ENCODE assay signal across 22 cellular contexts in genomic region chr13:86447479-86447878, GRCh38.
DNase-seq lines count a peak whose midpoint lies in the region; ATAC-seq, FAIRE-seq and TF ChIP-seq lines count a peak whose summit lies in the region.
"Had no signal": no experiment of that assay in that cellular context is flagged by ENCODE, and none has a peak within 500 bp of the region (broad histone marks: within the 10 kb centered on the region; RNA-seq: fewer than 3 reads in every experiment).

No MANE protein-coding gene starts in this region.

- H3K27me3 ChIP-seq in Karpas-422 (ENCODE audit: low read length) (no peaks in the 10 kb centered on the region), mesenchymal stem cell (ENCODE audit: control insufficient read depth in 1 of 2, insufficient read depth in 1 of 2, low read length in 2 of 2) (no peaks in the 10 kb centered on the region), HepG2 (ENCODE audit: control insufficient read depth in 1 of 2, insufficient read depth in 2 of 2, low read length in 2 of 2) (no peaks in the 10 kb centered on the region)

- DNase-seq in Karpas-422: no peak
- DNase-seq in WTC11 (ENCODE audit: low spot score): no peak
- DNase-seq in mesenchymal stem cell: no peak
- DNase-seq in HepG2 (ENCODE audit: low spot score): no peak
- DNase-seq: DMS53, GDM1, IMR-90, NCI-H1105, NCI-H146, NCI-H2029, NCI-H226, NCI-H510A treated with DMSO at 0.1 percent for 48 hours, NCI-H748 treated with DMSO at 0.1 percent for 48 hours, Right ventricle myocardium superior had no signal

- no peaks in the 10 kb centered on the region for H3K9me3 Mint-ChIP-seq in WTC11

- H4K8ac ChIP-seq in mesenchymal stem cell (ENCODE audit: low read length): no peak overlapping the region

- no peak for TF ChIP-seq EP300 in HepG2 (IDR thresholded peaks at IDR 0.05; ENCODE audit: low read depth in 2 of 2, low read length in 2 of 2)
- TF ChIP-seq EP300 in HepG2 (CRISPR knock-in tag; IDR thresholded peaks at IDR 0.05; ENCODE audit: borderline replicate concordance): no peak

- no peak for TF ChIP-seq RAD21 in HepG2 (CRISPR knock-in tag; IDR thresholded peaks at IDR 0.05)

- no peaks in the 10 kb centered on the region for H3K79me1 ChIP-seq in mesenchymal stem cell (replicated peaks; ENCODE audit: low read length, poor library complexity, severe bottlenecking)

- CTCF ChIA-PET in WTC11 (lab: Charles Lee) (interaction anchor here (1.0 kb wide), 1 partner anchor 273 kb away, joined by 3 read pairs; no protein-coding TSS in a partner anchor), HepG2 (lab: Yijun Ruan, JAX; ENCODE audit: low intra/inter-chr PET ratio, low total read pairs) (no interaction called here)

- H2AK5ac ChIP-seq in mesenchymal stem cell (ENCODE audit: low read length, severe bottlenecking): peak overlapping the region; percentile 39

- no peaks in the 10 kb centered on the region for H3K9me2 ChIP-seq in Karpas-422 (replicated peaks; ENCODE audit: insufficient read depth, low read length)

- no peak overlapping the region for H3K4me3 Mint-ChIP-seq in WTC11

- peak; percentile 18; the same call in 1 of the 2 replicates for TF ChIP-seq CTCF in 22Rv1 (IDR thresholded peaks at IDR 0.05)
- no peak for TF ChIP-seq CTCF in WTC11 (IDR thresholded peaks at IDR 0.05)
- TF ChIP-seq CTCF in HepG2 (CRISPR knock-in tag; IDR thresholded peaks at IDR 0.05): no peak

- H3K36me3 ChIP-seq in Karpas-422 (ENCODE audit: insufficient read depth, low read length) (no peaks in the 10 kb centered on the region), mesenchymal stem cell (ENCODE audit: control insufficient read depth in 1 of 2, insufficient read depth in 2 of 2, low read depth in 1 of 2, low read length in 2 of 2) (no peaks in the 10 kb centered on the region), HepG2 (replicated peaks in 1 of 2; ENCODE audit: control insufficient read depth in 1 of 2, insufficient read depth in 2 of 2, low read length in 2 of 2) (no peaks in the 10 kb centered on the region)

- H2BK5ac ChIP-seq in mesenchymal stem cell (ENCODE audit: low read depth, low read length, poor library complexity, severe bottlenecking): no peak overlapping the region

- POLR2A ChIA-PET in WTC11 (lab: Charles Lee): no interaction called here
- POLR2A ChIA-PET in HepG2 (lab: Yijun Ruan, JAX): no interaction called here

- in situ Hi-C loops in HepG2 (cut with HindIII; ENCODE audit: extremely low pct_ligation_motif_present, low pct_unique_long_range_greater_than_20kb): no loop called here

- H4K91ac ChIP-seq in mesenchymal stem cell (ENCODE audit: low read length): no peak overlapping the region

- ATAC-seq in WTC11: peak; percentile 66
- no peak for ATAC-seq in HepG2
- ATAC-seq in activated CD4-positive, CD25-positive, alpha-beta regulatory T cell treated with anti-CD3 and anti-CD28 coated beads, Interleukin-2, amount 50 U/mL, for 24 hours: no peak
- no peak for ATAC-seq in HG03108 (IDR thresholded peaks at IDR 0.05; ENCODE audit: unreplicated experiment)

- H3K4me3 ChIP-seq in Karpas-422 (ENCODE audit: low read length) (no peak overlapping the region), mesenchymal stem cell (ENCODE audit: insufficient read depth in 1 of 2, low read depth in 1 of 2, low read length in 2 of 2) (no peak overlapping the region), HepG2 (replicated peaks in 1 of 3; ENCODE audit: insufficient read depth in 1 of 3, low read depth in 2 of 3, low read length in 3 of 3) (no peak overlapping the region)

- H2BK15ac ChIP-seq in mesenchymal stem cell (ENCODE audit: low read depth, poor library complexity, severe bottlenecking): no peak overlapping the region

- no peak overlapping the region for H3K4me2 ChIP-seq in Karpas-422 (ENCODE audit: low read depth, low read length, poor library complexity, severe bottlenecking)
- H3K4me2 ChIP-seq in mesenchymal stem cell (ENCODE audit: low read length, poor library complexity, severe bottlenecking): no peak overlapping the region
- H3K4me2 ChIP-seq in HepG2 (ENCODE audit: low read depth, low read length): no peak overlapping the region
- H3K4me2 ChIP-seq: KMS-11 had no signal

- H3K27ac Mint-ChIP-seq in WTC11: no peak overlapping the region

- no peak overlapping the region for H3K23ac ChIP-seq in mesenchymal stem cell (ENCODE audit: low read length in 2 of 2)

- no peak overlapping the region for H3K9ac ChIP-seq in Karpas-422 (ENCODE audit: low read length)
- no peak overlapping the region for H3K9ac ChIP-seq in mesenchymal stem cell (ENCODE audit: low read length)
- no peak overlapping the region for H3K9ac ChIP-seq in HepG2 (ENCODE audit: insufficient read depth, low read depth, low read length)
- H3K9ac ChIP-seq: KMS-11 had no signal

- H2AFZ ChIP-seq in Karpas-422 (ENCODE audit: low read length) (peak overlapping the region; percentile 51; the same call in 1 of the 2 replicates), mesenchymal stem cell (ENCODE audit: low read depth, low read length) (no peak overlapping the region), HepG2 (ENCODE audit: low read length) (no peak overlapping the region)

- BruUV-seq in HepG2 (replicated peaks; lab: Mats Ljungman, UMichigan): no TSS peak

- peaks cover 27% of the 10 kb centered on the region for H3K4me1 Mint-ChIP-seq in WTC11

- no peaks in the 10 kb centered on the region for H4K20me1 ChIP-seq in Karpas-422 (ENCODE audit: insufficient read depth, low read depth, low read length)
- H4K20me1 ChIP-seq in HepG2 (ENCODE audit: insufficient read depth, low read length): no peaks in the 10 kb centered on the region

- no peak overlapping the region for H3K4ac ChIP-seq in mesenchymal stem cell (ENCODE audit: low read depth in 1 of 2, low read length in 2 of 2)

- H3K79me2 ChIP-seq in Karpas-422 (ENCODE audit: low read length): no peaks in the 10 kb centered on the region
- H3K79me2 ChIP-seq in HepG2 (ENCODE audit: insufficient read depth, low read length): no peaks in the 10 kb centered on the region

- no peak for TF ChIP-seq POLR2A in HepG2 (IDR thresholded peaks at IDR 0.05; ENCODE audit: insufficient read depth in 1 of 2, low read depth in 2 of 2, low read length in 2 of 2)

- WGBS in mesenchymal stem cell: 97% methylated on average over 1 of the region's 1 CpG
- 0% methylated on average over 1 of the region's 1 CpG for WGBS in HepG2 (ENCODE audit: low lambda C conversion rate)

- H3K36me3 Mint-ChIP-seq in WTC11: no peaks in the 10 kb centered on the region

- no peaks in the 10 kb centered on the region for H3K4me1 ChIP-seq in Karpas-422 (ENCODE audit: low read length)
- H3K4me1 ChIP-seq in mesenchymal stem cell (ENCODE audit: control insufficient read depth, insufficient read depth, low read depth, low read length): no peaks in the 10 kb centered on the region
- H3K4me1 ChIP-seq in HepG2 (ENCODE audit: insufficient read depth, low read length): no peaks in the 10 kb centered on the region

- no peak overlapping the region for H2BK120ac ChIP-seq in mesenchymal stem cell (ENCODE audit: low read depth, low read length)

- H3K9me3 ChIP-seq in Karpas-422 (ENCODE audit: low read length) (no peaks in the 10 kb centered on the region), mesenchymal stem cell (ENCODE audit: control insufficient read depth, low read length) (no peaks in the 10 kb centered on the region), HepG2 (ENCODE audit: low read length) (no peaks in the 10 kb centered on the region)

- FAIRE-seq in HepG2 (lab: Jason Lieb, UNC): no peak
- FAIRE-seq: A204.1, D721Med, GM18507, HTR-8/SVneo had no signal

- intact Hi-C loops in HepG2 (cut with micrococcal nuclease; ENCODE audit: unreplicated experiment): no loop called here

- no peaks in the 10 kb centered on the region for H3K27me3 Mint-ChIP-seq in WTC11 (ENCODE audit: low read depth)

- no peak overlapping the region for H3K18ac ChIP-seq in mesenchymal stem cell (ENCODE audit: low read depth in 1 of 2, low read length in 2 of 2)

- H3K14ac ChIP-seq in mesenchymal stem cell (ENCODE audit: low read length in 2 of 2): no peak overlapping the region

- H2BK12ac ChIP-seq in mesenchymal stem cell (ENCODE audit: low read length in 2 of 2): no peak overlapping the region

- H3K27ac ChIP-seq in 22Rv1: no peak overlapping the region
- H3K27ac ChIP-seq in Karpas-422 (ENCODE audit: low read length): no peak overlapping the region
- no peak overlapping the region for H3K27ac ChIP-seq in mesenchymal stem cell (ENCODE audit: low read length, poor library complexity, severe bottlenecking)
- H3K27ac ChIP-seq in HepG2 (ENCODE audit: extremely low read length, insufficient read depth, low read length): no peak overlapping the region
- H3K27ac ChIP-seq: KMS-11 had no signal

TF ChIP-seq in WTC11, 78 proteins besides CTCF, POLR2A, EP300 and RAD21:
- no peak for TF ChIP-seq TEAD1 (CRISPR knock-in tag; IDR thresholded peaks at IDR 0.05)

TF ChIP-seq in HepG2, 621 proteins besides CTCF, POLR2A, EP300 and RAD21:
- TF ChIP-seq IKZF5 (CRISPR knock-in tag; IDR thresholded peaks at IDR 0.05): no peak
